ENCODE assay signal across 1 cellular context in the genomic region with DNA sequence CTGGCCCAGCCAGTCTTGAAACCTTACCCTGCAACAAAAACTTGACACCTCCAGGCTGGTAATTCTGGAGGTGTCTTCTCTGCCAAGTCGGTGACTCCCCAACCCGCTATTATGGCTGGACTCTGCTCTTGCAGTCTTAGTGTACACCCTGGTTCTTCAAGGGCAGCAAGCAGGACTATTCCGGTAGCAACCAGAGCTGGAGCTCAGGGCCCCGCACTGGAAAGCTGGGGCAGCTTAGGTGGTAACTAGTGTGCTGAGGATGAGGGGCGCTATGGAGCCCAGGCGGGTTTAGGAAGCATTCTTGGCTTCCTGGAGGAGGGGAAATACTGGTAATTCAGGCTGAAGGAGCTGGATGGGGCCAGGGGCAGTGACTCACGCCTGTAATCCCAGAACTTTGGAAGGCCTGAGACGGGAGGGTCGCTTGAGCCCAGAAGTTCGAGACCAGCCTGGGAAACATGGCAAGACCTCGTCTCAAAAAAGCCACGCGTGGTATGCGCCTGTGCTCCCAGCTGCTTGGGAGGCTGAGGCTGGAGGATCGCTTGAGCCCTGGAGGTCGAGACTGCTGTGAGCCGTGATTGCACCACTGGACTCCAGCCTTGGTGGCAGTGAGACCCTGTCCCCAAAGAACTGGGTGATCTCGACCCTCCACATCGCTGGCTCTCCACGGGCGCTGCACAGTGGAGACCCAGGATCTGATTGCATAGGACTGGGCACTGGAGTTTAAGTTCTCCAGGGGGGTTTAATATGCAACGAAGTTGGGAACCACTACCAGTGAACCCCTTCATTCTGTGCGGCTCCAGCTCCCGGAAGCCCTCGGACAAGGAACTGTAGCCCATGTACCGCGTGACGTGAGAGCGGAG.
TF ChIP-seq lines count a peak whose summit lies in the region.

No MANE protein-coding gene starts in this region.

TF ChIP-seq in GM23338, 12 proteins besides CTCF, POLR2A, EP300 and RAD21:
- TF ChIP-seq, protein P1, sequence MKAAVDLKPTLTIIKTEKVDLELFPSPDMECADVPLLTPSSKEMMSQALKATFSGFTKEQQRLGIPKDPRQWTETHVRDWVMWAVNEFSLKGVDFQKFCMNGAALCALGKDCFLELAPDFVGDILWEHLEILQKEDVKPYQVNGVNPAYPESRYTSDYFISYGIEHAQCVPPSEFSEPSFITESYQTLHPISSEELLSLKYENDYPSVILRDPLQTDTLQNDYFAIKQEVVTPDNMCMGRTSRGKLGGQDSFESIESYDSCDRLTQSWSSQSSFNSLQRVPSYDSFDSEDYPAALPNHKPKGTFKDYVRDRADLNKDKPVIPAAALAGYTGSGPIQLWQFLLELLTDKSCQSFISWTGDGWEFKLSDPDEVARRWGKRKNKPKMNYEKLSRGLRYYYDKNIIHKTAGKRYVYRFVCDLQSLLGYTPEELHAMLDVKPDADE (IDR thresholded peaks at IDR 0.05) = no peak
- TF ChIP-seq POLR2AphosphoS5 (IDR thresholded peaks at IDR 0.05; ENCODE audit: low read depth) = peak; percentile 13; the same call in 1 of the 2 replicates
- TF ChIP-seq ZNF114 (CRISPR knock-in tag; IDR thresholded peaks at IDR 0.05) = no peak
- TF ChIP-seq, protein P2, sequence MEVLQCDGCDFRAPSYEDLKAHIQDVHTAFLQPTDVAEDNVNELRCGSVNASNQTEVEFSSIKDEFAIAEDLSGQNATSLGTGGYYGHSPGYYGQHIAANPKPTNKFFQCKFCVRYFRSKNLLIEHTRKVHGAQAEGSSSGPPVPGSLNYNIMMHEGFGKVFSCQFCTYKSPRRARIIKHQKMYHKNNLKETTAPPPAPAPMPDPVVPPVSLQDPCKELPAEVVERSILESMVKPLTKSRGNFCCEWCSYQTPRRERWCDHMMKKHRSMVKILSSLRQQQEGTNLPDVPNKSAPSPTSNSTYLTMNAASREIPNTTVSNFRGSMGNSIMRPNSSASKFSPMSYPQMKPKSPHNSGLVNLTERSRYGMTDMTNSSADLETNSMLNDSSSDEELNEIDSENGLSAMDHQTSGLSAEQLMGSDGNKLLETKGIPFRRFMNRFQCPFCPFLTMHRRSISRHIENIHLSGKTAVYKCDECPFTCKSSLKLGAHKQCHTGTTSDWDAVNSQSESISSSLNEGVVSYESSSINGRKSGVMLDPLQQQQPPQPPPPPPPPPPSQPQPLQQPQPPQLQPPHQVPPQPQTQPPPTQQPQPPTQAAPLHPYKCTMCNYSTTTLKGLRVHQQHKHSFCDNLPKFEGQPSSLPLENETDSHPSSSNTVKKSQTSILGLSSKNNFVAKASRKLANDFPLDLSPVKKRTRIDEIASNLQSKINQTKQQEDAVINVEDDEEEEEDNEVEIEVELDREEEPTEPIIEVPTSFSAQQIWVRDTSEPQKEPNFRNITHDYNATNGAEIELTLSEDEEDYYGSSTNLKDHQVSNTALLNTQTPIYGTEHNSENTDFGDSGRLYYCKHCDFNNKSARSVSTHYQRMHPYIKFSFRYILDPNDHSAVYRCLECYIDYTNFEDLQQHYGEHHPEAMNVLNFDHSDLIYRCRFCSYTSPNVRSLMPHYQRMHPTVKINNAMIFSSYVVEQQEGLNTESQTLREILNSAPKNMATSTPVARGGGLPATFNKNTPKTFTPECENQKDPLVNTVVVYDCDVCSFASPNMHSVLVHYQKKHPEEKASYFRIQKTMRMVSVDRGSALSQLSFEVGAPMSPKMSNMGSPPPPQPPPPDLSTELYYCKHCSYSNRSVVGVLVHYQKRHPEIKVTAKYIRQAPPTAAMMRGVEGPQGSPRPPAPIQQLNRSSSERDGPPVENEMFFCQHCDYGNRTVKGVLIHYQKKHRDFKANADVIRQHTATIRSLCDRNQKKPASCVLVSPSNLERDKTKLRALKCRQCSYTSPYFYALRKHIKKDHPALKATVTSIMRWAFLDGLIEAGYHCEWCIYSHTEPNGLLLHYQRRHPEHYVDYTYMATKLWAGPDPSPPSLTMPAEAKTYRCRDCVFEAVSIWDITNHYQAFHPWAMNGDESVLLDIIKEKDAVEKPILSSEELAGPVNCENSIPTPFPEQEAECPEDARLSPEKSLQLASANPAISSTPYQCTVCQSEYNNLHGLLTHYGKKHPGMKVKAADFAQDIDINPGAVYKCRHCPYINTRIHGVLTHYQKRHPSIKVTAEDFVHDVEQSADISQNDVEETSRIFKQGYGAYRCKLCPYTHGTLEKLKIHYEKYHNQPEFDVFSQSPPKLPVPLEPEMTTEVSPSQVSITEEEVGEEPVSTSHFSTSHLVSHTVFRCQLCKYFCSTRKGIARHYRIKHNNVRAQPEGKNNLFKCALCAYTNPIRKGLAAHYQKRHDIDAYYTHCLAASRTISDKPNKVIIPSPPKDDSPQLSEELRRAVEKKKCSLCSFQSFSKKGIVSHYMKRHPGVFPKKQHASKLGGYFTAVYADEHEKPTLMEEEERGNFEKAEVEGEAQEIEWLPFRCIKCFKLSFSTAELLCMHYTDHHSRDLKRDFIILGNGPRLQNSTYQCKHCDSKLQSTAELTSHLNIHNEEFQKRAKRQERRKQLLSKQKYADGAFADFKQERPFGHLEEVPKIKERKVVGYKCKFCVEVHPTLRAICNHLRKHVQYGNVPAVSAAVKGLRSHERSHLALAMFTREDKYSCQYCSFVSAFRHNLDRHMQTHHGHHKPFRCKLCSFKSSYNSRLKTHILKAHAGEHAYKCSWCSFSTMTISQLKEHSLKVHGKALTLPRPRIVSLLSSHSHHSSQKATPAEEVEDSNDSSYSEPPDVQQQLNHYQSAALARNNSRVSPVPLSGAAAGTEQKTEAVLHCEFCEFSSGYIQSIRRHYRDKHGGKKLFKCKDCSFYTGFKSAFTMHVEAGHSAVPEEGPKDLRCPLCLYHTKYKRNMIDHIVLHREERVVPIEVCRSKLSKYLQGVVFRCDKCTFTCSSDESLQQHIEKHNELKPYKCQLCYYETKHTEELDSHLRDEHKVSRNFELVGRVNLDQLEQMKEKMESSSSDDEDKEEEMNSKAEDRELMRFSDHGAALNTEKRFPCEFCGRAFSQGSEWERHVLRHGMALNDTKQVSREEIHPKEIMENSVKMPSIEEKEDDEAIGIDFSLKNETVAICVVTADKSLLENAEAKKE (CRISPR knock-in tag; IDR thresholded peaks at IDR 0.05) = no peak
- no peak for TF ChIP-seq STAT1 (IDR thresholded peaks at IDR 0.05; ENCODE audit: unreplicated experiment)
- no peak for TF ChIP-seq EZH2 (IDR thresholded peaks at IDR 0.05; ENCODE audit: low read depth, unreplicated experiment)
- TF ChIP-seq CREB1 (CRISPR knock-in tag; IDR thresholded peaks at IDR 0.05; ENCODE audit: low read depth) = no peak
- TF ChIP-seq EZH2phosphoT487 (IDR thresholded peaks at IDR 0.05; ENCODE audit: unreplicated experiment) = no peak
